ENCODE assay signal across 16 cellular contexts in genomic region chr12:5088586-5089264, GRCh38. TPM values are rescaled to one million over a fixed set of nuclear protein-coding genes. Genes with fewer than 3 reads are reported as not detected.
DNase-seq lines count a peak whose midpoint lies in the region; ATAC-seq and TF ChIP-seq lines count a peak whose summit lies in the region.
"Had no signal": no experiment of that assay in that cellular context is flagged by ENCODE, and none has a peak within 500 bp of the region (broad histone marks: within the 10 kb centered on the region; RNA-seq: fewer than 3 reads in every experiment).

No MANE protein-coding gene starts in this region.

- H3K4me2 ChIP-seq in fibroblast of lung (ENCODE audit: extremely low read depth, insufficient read depth, low read length), result no peak overlapping the region

- no peaks in the 10 kb centered on the region for H4K20me1 ChIP-seq in fibroblast of lung (ENCODE audit: control insufficient read depth, extremely low read depth, insufficient read depth, low read length)

- peak in 1 of 2 donors; percentile 69 for ATAC-seq in left cardiac atrium
- no peak for ATAC-seq in Right ventricle myocardium superior (ENCODE audit: poor library complexity)
- no peak for ATAC-seq in HG03135 (IDR thresholded peaks at IDR 0.05; ENCODE audit: unreplicated experiment)
- no peak for ATAC-seq in activated CD8-positive, alpha-beta T cell treated with anti-CD3 and anti-CD28 coated beads, Interleukin-2, amount 10 ng/mL, durations not matched to agents 7 days and 5 days
- ATAC-seq: activated CD4-positive, CD25-positive, alpha-beta regulatory T cell treated with anti-CD3 and anti-CD28 coated beads, Interleukin-2, amount 50 U/mL, for 24 hours had no signal

- no peaks in the 10 kb centered on the region for H3K9me3 ChIP-seq in SJCRH30 (replicated peaks)
- H3K9me3 ChIP-seq in fibroblast of lung (ENCODE audit: control insufficient read depth, insufficient read depth, low read depth, low read length), result no peaks in the 10 kb centered on the region
- H3K9me3 ChIP-seq: breast epithelium, vagina had no signal

- no peak overlapping the region for H3K4me3 Mint-ChIP-seq in activated CD8-positive, alpha-beta T cell treated with anti-CD3 and anti-CD28 coated beads, Interleukin-2, amount 10 ng/mL, durations not matched to agents 7 days and 5 days
- H3K4me3 Mint-ChIP-seq: nephron progenitor cell had no signal

- H3K27ac Mint-ChIP-seq in activated CD8-positive, alpha-beta T cell treated with anti-CD3 and anti-CD28 coated beads, Interleukin-2, amount 10 ng/mL, durations not matched to agents 7 days and 5 days, result no peak overlapping the region
- H3K27ac Mint-ChIP-seq: nephron progenitor cell had no signal

- H3K27ac ChIP-seq in SJCRH30 (no peak overlapping the region), fibroblast of lung (ENCODE audit: insufficient read depth, low read length) (peak overlapping the region; percentile 42)
- H3K27ac ChIP-seq: breast epithelium, SK-N-MC, vagina had no signal

- no peaks in the 10 kb centered on the region for H3K4me1 Mint-ChIP-seq in activated CD8-positive, alpha-beta T cell treated with anti-CD3 and anti-CD28 coated beads, Interleukin-2, amount 10 ng/mL, durations not matched to agents 7 days and 5 days (ENCODE audit: low read depth)
- H3K4me1 Mint-ChIP-seq: nephron progenitor cell had no signal

- H3K36me3 Mint-ChIP-seq in activated CD8-positive, alpha-beta T cell treated with anti-CD3 and anti-CD28 coated beads, Interleukin-2, amount 10 ng/mL, durations not matched to agents 7 days and 5 days (ENCODE audit: low read depth), result no peaks in the 10 kb centered on the region

- no peaks in the 10 kb centered on the region for H3K9me3 Mint-ChIP-seq in activated CD8-positive, alpha-beta T cell treated with anti-CD3 and anti-CD28 coated beads, Interleukin-2, amount 10 ng/mL, durations not matched to agents 7 days and 5 days (ENCODE audit: insufficient read depth)
- H3K9me3 Mint-ChIP-seq: nephron progenitor cell had no signal

- H3K4me3 ChIP-seq in SJCRH30, result no peak overlapping the region
- no peak overlapping the region for H3K4me3 ChIP-seq in fibroblast of lung (replicated peaks in 1 of 4; ENCODE audit: control extremely low read depth in 1 of 4, insufficient read depth in 1 of 4, low read depth in 3 of 4, low read length in 4 of 4)
- H3K4me3 ChIP-seq: breast epithelium, SK-N-MC, vagina had no signal

- peaks cover 7% of the 10 kb centered on the region for H3K27me3 Mint-ChIP-seq in activated CD8-positive, alpha-beta T cell treated with anti-CD3 and anti-CD28 coated beads, Interleukin-2, amount 10 ng/mL, durations not matched to agents 7 days and 5 days (ENCODE audit: low read depth)

- H3K79me2 ChIP-seq in fibroblast of lung (ENCODE audit: control insufficient read depth, insufficient read depth, low read length), result no peaks in the 10 kb centered on the region

- no peaks in the 10 kb centered on the region for H3K27me3 ChIP-seq in SJCRH30
- H3K27me3 ChIP-seq in fibroblast of lung (ENCODE audit: control insufficient read depth, insufficient read depth, low read length), result no peaks in the 10 kb centered on the region
- H3K27me3 ChIP-seq: vagina had no signal

- CTCF ChIA-PET in activated CD8-positive, alpha-beta T cell treated with anti-CD3 and anti-CD28 coated beads, Interleukin-2, amount 10 ng/mL, durations not matched to agents 7 days and 5 days (lab: Charles Lee), result no interaction called here

- POLR2A ChIA-PET in activated CD8-positive, alpha-beta T cell treated with anti-CD3 and anti-CD28 coated beads, Interleukin-2, amount 10 ng/mL, durations not matched to agents 7 days and 5 days (lab: Charles Lee), result no interaction called here

- no peak for TF ChIP-seq CTCF in fibroblast of lung (conservative IDR thresholded peaks at IDR 0.05 in 1 of 2, IDR thresholded peaks at IDR 0.05 in 1 of 2; ENCODE audit: low read depth in 1 of 2, low read length in 2 of 2)

- DNase-seq in left cardiac atrium, result peak; percentile 38
- DNase-seq in Right ventricle myocardium superior, result no peak
- peak; percentile 20 to 24 for DNase-seq in SJCRH30
- DNase-seq in fibroblast of lung (ENCODE audit: low read depth in 2 of 2), result peak; percentile 78 to 97
- DNase-seq in stromal cell of bone marrow (ENCODE audit: low read depth), result peak; percentile 33
- no peak for DNase-seq in activated CD8-positive, alpha-beta T cell treated with anti-CD3 and anti-CD28 coated beads, Interleukin-2, amount 10 ng/mL, durations not matched to agents 7 days and 5 days
- DNase-seq in KG1 (lab: John Stamatoyannopoulos, UW), result no peak
- DNase-seq: activated T-cell treated with anti-CD3 and anti-CD28 coated beads, Interleukin-2, amount 50 U/mL, for 48 hours; NCI-H526 treated with DMSO at 0.1 percent for 48 hours; nephron progenitor cell had no signal

- H3K36me3 ChIP-seq in SJCRH30 (no peaks in the 10 kb centered on the region), fibroblast of lung (ENCODE audit: control insufficient read depth, insufficient read depth, low read length) (no peaks in the 10 kb centered on the region)
- H3K36me3 ChIP-seq: breast epithelium, vagina had no signal

- intact Hi-C loops in left cardiac atrium (cut with DNase I) (no loop called here), Right ventricle myocardium superior (cut with DNase I) (no loop called here)

- no peak overlapping the region for H2AFZ ChIP-seq in fibroblast of lung (ENCODE audit: low read length)

- H3K4me1 ChIP-seq in SJCRH30 (no peaks in the 10 kb centered on the region), fibroblast of lung (ENCODE audit: control insufficient read depth, extremely low read depth, insufficient read depth, low read length) (peaks cover 28% of the 10 kb centered on the region)
- H3K4me1 ChIP-seq: breast epithelium, vagina had no signal

- no peak overlapping the region for H3K9ac ChIP-seq in fibroblast of lung (ENCODE audit: insufficient read depth, low read length)

RNA-seq across cellular contexts. Expression of gene KCNA5, which starts 45.0 kb away (rescaled TPM):
- total RNA-seq in left cardiac atrium (10 to 100 TPM; 70.3 to 94.8 TPM), Right ventricle myocardium superior (3.1 TPM), fibroblast of lung (not detected in 2 replicates)
- total RNA-seq in SJCRH30 (2014; rRNA removed; shearing (Covaris generic)), result not detected in 2 replicates
- not detected in 2 replicates for polyA plus RNA-seq in fibroblast of lung
- not detected in 2 replicates for polyA plus RNA-seq in fibroblast of lung (2012)
- not detected in 2 replicates for polyA minus RNA-seq in fibroblast of lung (ENCODE audit: low replicate concordance)
- total RNA-seq in activated CD8-positive, alpha-beta T cell treated with anti-CD3 and anti-CD28 coated beads, Interleukin-2, amount 10 ng/mL, durations not matched to agents 7 days and 5 days, result not detected
- total RNA-seq: epithelial cell of proximal tubule, vagina had no signal

Comparison
In these comparisons a context has a peak if more than half of its experiments do, and no peak if none do; other contexts are left out.
1. DNase-seq: peak in left cardiac atrium (single experiment), SJCRH30 (2 of 2), fibroblast of lung (2 of 2) and stromal cell of bone marrow (single experiment); none in Right ventricle myocardium superior (single experiment), activated CD8-positive, alpha-beta T cell treated with anti-CD3 and anti-CD28 coated beads, Interleukin-2, amount 10 ng/mL, durations not matched to agents 7 days and 5 days (single experiment) and KG1 (single experiment).
2. RNA of gene KCNA5, which starts 45.0 kb away (total RNA-seq): 70.3 to 94.8 TPM in left cardiac atrium; 3.1 TPM in Right ventricle myocardium superior (single experiment), not detected in SJCRH30, not detected in fibroblast of lung and not detected in activated CD8-positive, alpha-beta T cell treated with anti-CD3 and anti-CD28 coated beads, Interleukin-2, amount 10 ng/mL, durations not matched to agents 7 days and 5 days; every median in the first group is over 10 times any median in the second.